In genomic region chr20:53914091-53914860, GRCh38 we compare ENCODE assay signal across 8 cellular contexts.
DNase-seq lines count a peak whose midpoint lies in the region; ATAC-seq and TF ChIP-seq lines count a peak whose summit lies in the region.

No MANE protein-coding gene starts in this region.

- CTCF ChIA-PET in Panc1 (lab: Charles Lee), result interaction anchor here (0.8 to 2.3 kb wide), 4 partner anchors 14 to 334 kb away, joined by 6 to 7 read pairs (median 6); no protein-coding TSS in a partner anchor

- POLR2A ChIA-PET in Panc1 (lab: Charles Lee), result interaction anchor here (0.6 to 1.4 kb wide), 7 partner anchors 15 to 220 kb away, joined by 3 to 10 read pairs (median 9); no protein-coding TSS in a partner anchor

- peak overlapping the region in 1 of 2 experiments; percentile 63; a peak in 1 of 4 replicates for H3K4me3 ChIP-seq in Panc1 (ENCODE audit: low read depth in 2 of 2, low read length in 2 of 2)

- ATAC-seq in Panc1, result peak; percentile 76
- ATAC-seq in GM19395 (IDR thresholded peaks at IDR 0.05; ENCODE audit: unreplicated experiment), result no peak
- ATAC-seq in GM18517 (IDR thresholded peaks at IDR 0.05; ENCODE audit: unreplicated experiment), result no peak

- H3K36me3 ChIP-seq in ES-I3 (ENCODE audit: insufficient read depth, low read length) (no peaks in the 10 kb centered on the region), Panc1 (ENCODE audit: control insufficient read depth, insufficient read depth, low read length) (no peaks in the 10 kb centered on the region)

- BruUV-seq in Panc1 (replicated peaks; lab: Mats Ljungman, UMichigan), result no TSS peak

- TF ChIP-seq POLR2A in erythroblast (IDR thresholded peaks at IDR 0.05; ENCODE audit: low read length), result no peak

- in situ Hi-C loops in Panc1 (cut with HindIII; ENCODE audit: low pct_unique_long_range_greater_than_20kb, low sequenced_read_pairs), result no loop called here

- H3K27ac ChIP-seq in Panc1 (ENCODE audit: low read length), result peak overlapping the region; percentile 100

- peaks cover 32% of the 10 kb centered on the region for H3K4me1 ChIP-seq in ES-I3 (ENCODE audit: insufficient read depth, low read length)
- peaks cover 64% of the 10 kb centered on the region for H3K4me1 ChIP-seq in Panc1 (ENCODE audit: control insufficient read depth, insufficient read depth, low read length)

- intact Hi-C loops in Panc1 (cut with micrococcal nuclease; ENCODE audit: unreplicated experiment), result loop anchor here (10.0 kb wide), 2 partner anchors 159 to 319 kb away; partner anchors contain the start of gene ZNF217

- no peaks in the 10 kb centered on the region for H3K27me3 ChIP-seq in Panc1 (ENCODE audit: control insufficient read depth, insufficient read depth, low read length)

- TF ChIP-seq CTCF in Panc1 (IDR thresholded peaks at IDR 0.05), result no peak

- H3K9ac ChIP-seq in ES-I3 (ENCODE audit: low read depth, low read length), result peak overlapping the region; percentile 79

- DNase-seq in Panc1 (ENCODE audit: low read depth, low spot score) (no peak), erythroblast (lab: John Stamatoyannopoulos, UW) (peak; percentile 27 to 44), putamen (ENCODE audit: low spot score) (peak; percentile 26), NCI-H1092 (lab: John Stamatoyannopoulos, UW) (no peak), cerebellum (ENCODE audit: low spot score) (no peak)

- peaks cover 3% of the 10 kb centered on the region; the same call in 1 of the 2 replicates for H3K9me3 ChIP-seq in ES-I3 (ENCODE audit: control insufficient read depth, insufficient read depth, low read length)
- H3K9me3 ChIP-seq in Panc1 (ENCODE audit: control insufficient read depth, insufficient read depth, low read depth, low read length), result no peaks in the 10 kb centered on the region

Comparison
In these comparisons a context has a peak if more than half of its experiments do, and no peak if none do; other contexts are left out.
1. DNase-seq: peak in erythroblast (2 of 2) and putamen (single experiment); none in Panc1 (single experiment), NCI-H1092 (single experiment) and cerebellum (single experiment).